8 cellular contexts compared by ENCODE assay signal in the genomic region with DNA sequence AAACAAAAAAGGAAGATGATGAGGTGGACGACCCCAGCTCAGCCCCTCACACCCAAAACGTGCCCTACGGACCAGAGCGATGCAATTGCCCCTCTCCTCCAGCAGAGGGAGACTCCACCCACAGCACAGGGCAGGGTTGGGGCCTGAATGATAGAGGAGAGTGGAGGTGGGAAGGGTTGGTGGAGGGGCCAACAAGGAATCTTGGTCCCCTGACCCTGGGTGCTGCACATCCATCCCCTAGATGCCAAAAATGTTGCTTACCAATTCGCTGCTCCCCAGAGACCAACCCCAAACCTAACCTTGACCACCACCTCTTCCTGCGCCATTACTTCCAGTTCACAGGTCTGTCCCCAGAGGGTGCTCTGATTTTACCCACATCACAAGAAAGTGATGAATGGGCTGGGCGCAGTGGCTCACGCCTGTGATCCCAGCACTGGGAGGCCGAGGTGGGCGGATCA. TPM values are rescaled to one million over a fixed set of nuclear protein-coding genes. Genes with fewer than 3 reads are reported as not detected.
DNase-seq lines count a peak whose midpoint lies in the region; ATAC-seq and TF ChIP-seq lines count a peak whose summit lies in the region.

No MANE protein-coding gene starts in this region.

- in situ Hi-C loops in astrocyte of the cerebellum (cut with HindIII; ENCODE audit: low sequenced_read_pairs), result no loop called here

- H3K36me3 Mint-ChIP-seq in T-helper 17 cell (ENCODE audit: low read depth), result no peaks in the 10 kb centered on the region

- H3K27me3 ChIP-seq in kidney epithelial cell (ENCODE audit: control insufficient read depth, insufficient read depth, low read length), result peaks cover 5% of the 10 kb centered on the region

- H3K9me3 ChIP-seq in T-helper 17 cell (ENCODE audit: control insufficient read depth, low read length, poor library complexity, severe bottlenecking), result no peaks in the 10 kb centered on the region

- H3K4me1 Mint-ChIP-seq in T-helper 17 cell, result peaks cover 13% of the 10 kb centered on the region

- H3K4me3 Mint-ChIP-seq in T-helper 17 cell, result no peak overlapping the region

- H3K27me3 Mint-ChIP-seq in T-helper 17 cell, result no peaks in the 10 kb centered on the region

- peak; percentile 50 for ATAC-seq in HG02870 (IDR thresholded peaks at IDR 0.05; ENCODE audit: unreplicated experiment)
- peak; percentile 95 for ATAC-seq in T-helper 17 cell
- no peak for ATAC-seq in GM18870 (IDR thresholded peaks at IDR 0.05; ENCODE audit: unreplicated experiment)

- no peaks in the 10 kb centered on the region for H3K36me3 ChIP-seq in kidney epithelial cell (ENCODE audit: control insufficient read depth, insufficient read depth, low read length)

- H3K4me3 ChIP-seq in astrocyte of the cerebellum (ENCODE audit: low read depth, low read length) (no peak overlapping the region), kidney epithelial cell (ENCODE audit: low read depth, low read length) (no peak overlapping the region)

- peak; percentile 39 for DNase-seq in EH (ENCODE audit: low read depth)
- DNase-seq in T-helper 17 cell, result peak in 2 of 3 donors; percentile 36 to 44
- DNase-seq in astrocyte of the cerebellum (ENCODE audit: low read depth), result no peak
- no peak for DNase-seq in kidney epithelial cell (ENCODE audit: low read depth)
- peak; percentile 74 for DNase-seq in stimulated activated CD8-positive, alpha-beta memory T cell treated with anti-CD3 and anti-CD28 coated beads, Interleukin-4, amount 100 ng/mL, for 48 hours
- DNase-seq in NCI-H128 (lab: John Stamatoyannopoulos, UW; ENCODE audit: unreplicated experiment), result no peak

- TF ChIP-seq CTCF in astrocyte of the cerebellum (IDR thresholded peaks at IDR 0.05; ENCODE audit: low read depth, low read length, missing control alignments), result peak; percentile 96
- TF ChIP-seq CTCF in kidney epithelial cell (IDR thresholded peaks at IDR 0.05; ENCODE audit: insufficient read depth, low read length, poor library complexity, severe bottlenecking), result peak; percentile 98

- peak overlapping the region; percentile 56 for H3K27ac Mint-ChIP-seq in T-helper 17 cell

RNA-seq across cellular contexts. Expression of gene P2RX5, which starts 12.9 kb away (rescaled TPM):
- total RNA-seq in T-helper 17 cell, result 10 to 100 TPM; 21.8 to 34.2 TPM
- 6.0 and 8.4 TPM in 2 replicates for total RNA-seq in kidney epithelial cell

RNA-seq across cellular contexts. Expression of gene EMC6, which starts 14.5 kb away (rescaled TPM):
- total RNA-seq in T-helper 17 cell (10 to 100 TPM; 23.0 to 28.7 TPM), kidney epithelial cell (24.9 and 30.0 TPM in 2 replicates)

RNA-seq across cellular contexts. Expression of gene TAX1BP3, which starts 14.7 kb away (rescaled TPM):
- total RNA-seq in T-helper 17 cell, result 10 to 100 TPM in 1 of 2 donors, 1 to 10 TPM in 1; 9.1 to 32.9 TPM
- 398 and 497 TPM in 2 replicates for total RNA-seq in kidney epithelial cell

RNA-seq across cellular contexts. Expression of gene HASPIN, which starts 40.6 kb away (rescaled TPM):
- under 1 TPM; 0.22 to 0.31 TPM for total RNA-seq in T-helper 17 cell
- total RNA-seq in kidney epithelial cell, result 3.0 and 3.6 TPM in 2 replicates

RNA-seq across cellular contexts. Expression of gene CTNS, which starts 46.5 kb away (rescaled TPM):
- total RNA-seq in T-helper 17 cell, result 1 to 10 TPM; 6.9 to 7.4 TPM
- 49.4 and 55.4 TPM in 2 replicates for total RNA-seq in kidney epithelial cell

Comparison
In these comparisons a context has a peak if more than half of its experiments do, and no peak if none do; other contexts are left out.
1. DNase-seq: peak in EH (single experiment), T-helper 17 cell (2 of 3) and stimulated activated CD8-positive, alpha-beta memory T cell treated with anti-CD3 and anti-CD28 coated beads, Interleukin-4, amount 100 ng/mL, for 48 hours (single experiment); none in astrocyte of the cerebellum (single experiment), kidney epithelial cell (single experiment) and NCI-H128 (single experiment).
2. RNA of gene TAX1BP3, which starts 14.7 kb away (total RNA-seq): 398 to 497 TPM in kidney epithelial cell; 9.1 to 32.9 TPM in T-helper 17 cell; every median in the first group is over 10 times any median in the second.